20 cellular contexts compared by ENCODE assay signal in genomic region chr11:85875505-85875904, GRCh38. TPM values are rescaled to one million over a fixed set of nuclear protein-coding genes. Genes with fewer than 3 reads are reported as not detected.
DNase-seq lines count a peak whose midpoint lies in the region; ATAC-seq and TF ChIP-seq lines count a peak whose summit lies in the region.
"Had no signal": no experiment of that assay in that cellular context is flagged by ENCODE, and none has a peak within 500 bp of the region (broad histone marks: within the 10 kb centered on the region; RNA-seq: fewer than 3 reads in every experiment).

No MANE protein-coding gene starts in this region.

- H3K4me2 ChIP-seq in mammary epithelial cell (ENCODE audit: insufficient read depth, low read depth, low read length) = no peak overlapping the region

- ATAC-seq in lung (ENCODE audit: insufficient read depth, low FRiP score) (peak; percentile 58), HG03175 (IDR thresholded peaks at IDR 0.05; ENCODE audit: unreplicated experiment) (no peak), HG03108 (IDR thresholded peaks at IDR 0.05; ENCODE audit: unreplicated experiment) (no peak)

- no peaks in the 10 kb centered on the region for H3K79me2 ChIP-seq in mammary epithelial cell (ENCODE audit: insufficient read depth, low read length)

- 100% methylated on average over 1 of the region's 1 CpG for WGBS in mammary epithelial cell (ENCODE audit: low coverage, missing lambda C conversion rate)
- 67 to 96% methylated on average over 1 of the region's 1 CpG for WGBS in lung, 2 donors

- H3K9me3 ChIP-seq in mammary epithelial cell (replicated peaks; ENCODE audit: insufficient read depth, low read length) (no peaks in the 10 kb centered on the region), lung (ENCODE audit: control insufficient read depth in 2 of 2, insufficient read depth in 1 of 2, low read length in 1 of 2) (no peaks in the 10 kb centered on the region)

- dilution Hi-C loops in mammary epithelial cell (cut with HindIII; ENCODE audit: low sequenced_read_pairs) = no loop called here

- H3K4me3 ChIP-seq in mammary epithelial cell (replicated peaks in 1 of 3; ENCODE audit: insufficient read depth in 1 of 3, low read depth in 2 of 3, low read length in 3 of 3) (no peak overlapping the region), lung (no peak overlapping the region)

- BruUV-seq in mammary epithelial cell (replicated peaks; lab: Mats Ljungman, UMichigan) = no TSS peak

- TF ChIP-seq CTCF in mammary epithelial cell (conservative IDR thresholded peaks at IDR 0.05 in 1 of 2, IDR thresholded peaks at IDR 0.05 in 1 of 2; ENCODE audit: extremely low read depth in 1 of 2, insufficient read depth in 1 of 2, low read depth in 1 of 2, low read length in 2 of 2) = no peak
- no peak for TF ChIP-seq CTCF in lung (IDR thresholded peaks at IDR 0.05; ENCODE audit: control extremely low read depth, extremely low read depth)

- no peaks in the 10 kb centered on the region for H4K20me1 ChIP-seq in mammary epithelial cell (ENCODE audit: insufficient read depth, low read length)

- H3K4me1 ChIP-seq in mammary epithelial cell (ENCODE audit: insufficient read depth, low read length) (peaks cover 8% of the 10 kb centered on the region), lung (ENCODE audit: control insufficient read depth in 2 of 2, insufficient read depth in 2 of 2, low read length in 2 of 2) (no peaks in the 10 kb centered on the region)

- in situ Hi-C loops in mammary epithelial cell (cut with MboI; ENCODE audit: low sequenced_read_pairs in 2 of 2) = no loop called here

- no peak overlapping the region for H3K27ac ChIP-seq in mammary epithelial cell (ENCODE audit: insufficient read depth, low read depth, low read length)
- no peak overlapping the region for H3K27ac ChIP-seq in lung (ENCODE audit: low read depth in 1 of 2, low read length in 1 of 2)

- H3K36me3 ChIP-seq in mammary epithelial cell (ENCODE audit: insufficient read depth, low read length) = no peaks in the 10 kb centered on the region
- no peaks in the 10 kb centered on the region for H3K36me3 ChIP-seq in lung (ENCODE audit: control insufficient read depth in 2 of 2, insufficient read depth in 2 of 2, low read length in 2 of 2)

- H3K9ac ChIP-seq in mammary epithelial cell (ENCODE audit: insufficient read depth, low read length) = no peak overlapping the region

- H3K27me3 ChIP-seq in mammary epithelial cell (ENCODE audit: insufficient read depth, low read length) = no peaks in the 10 kb centered on the region
- no peaks in the 10 kb centered on the region for H3K27me3 ChIP-seq in lung (ENCODE audit: control insufficient read depth, insufficient read depth)

- peak; percentile 94 for DNase-seq in DMS53 treated with DMSO at 0.1 percent for 48 hours (lab: John Stamatoyannopoulos, UW; ENCODE audit: unreplicated experiment)
- DNase-seq in HT1080 (ENCODE audit: low read depth) = peak; percentile 47
- peak; percentile 52 for DNase-seq in mammary epithelial cell
- no peak for DNase-seq in lung (ENCODE audit: low spot score)
- DNase-seq in Ammon's horn (ENCODE audit: low spot score) = no peak
- no peak for DNase-seq in Kasumi-1 (lab: John Stamatoyannopoulos, UW)
- DNase-seq: activated CD8-positive, alpha-beta memory T cell treated with anti-CD3 and anti-CD28 coated beads, Interleukin-2, amount 50 U/mL, for 4 hours; activated naive CD4-positive, alpha-beta T cell treated with anti-CD3 and anti-CD28 coated beads, Interleukin-2, amount 50 U/mL, for 16 hours; CD4-positive, alpha-beta T cell; foreskin melanocyte; GOT3; NCI-H1436 treated with DMSO at 0.1 percent for 48 hours; NK-92 treated with Interleukin-12 subunit alpha and Interleukin-12 subunit beta, amount 100 ng/mL, for 24 hours; Right ventricle myocardium superior; stimulated activated naive CD4-positive, alpha-beta T cell; T-helper 2 cell had no signal

- H2AFZ ChIP-seq in mammary epithelial cell (ENCODE audit: low read depth, low read length) = no peak overlapping the region

- intact Hi-C loops in mammary epithelial cell (cut with micrococcal nuclease) = no loop called here

- CTCF ChIA-PET in mammary epithelial cell (lab: Charles Lee; ENCODE audit: low non-redundant PET) = no interaction called here

RNA-seq across cellular contexts. Expression of gene CCDC83, which starts 20.3 kb away (rescaled TPM):
- not detected in 2 replicates for total RNA-seq in HT1080 (2014; rRNA removed; shearing (Covaris generic))
- not detected in 2 replicates for polyA plus RNA-seq in HT1080 (2015; cell fraction: cytosol; rRNA removed)
- not detected in 2 replicates for polyA plus RNA-seq in HT1080 (2015; cell fraction: nucleus; rRNA removed)
- total RNA-seq in mammary epithelial cell (not detected), lung (not detected)
- polyA plus RNA-seq in mammary epithelial cell (not detected), lung (not detected)
- not detected for polyA minus RNA-seq in mammary epithelial cell
- total RNA-seq: CD4-positive, alpha-beta T cell; osteocyte; Right ventricle myocardium superior; ureter had no signal

Comparison
In these comparisons a context has a peak if more than half of its experiments do, and no peak if none do; other contexts are left out.
1. DNase-seq: peak in DMS53 treated with DMSO at 0.1 percent for 48 hours (single experiment), HT1080 (single experiment) and mammary epithelial cell (single experiment); none in lung (single experiment), Ammon's horn (single experiment) and Kasumi-1 (0 of 2).